Comparison of ENCODE assay signal across 29 cellular contexts in the genomic region with DNA sequence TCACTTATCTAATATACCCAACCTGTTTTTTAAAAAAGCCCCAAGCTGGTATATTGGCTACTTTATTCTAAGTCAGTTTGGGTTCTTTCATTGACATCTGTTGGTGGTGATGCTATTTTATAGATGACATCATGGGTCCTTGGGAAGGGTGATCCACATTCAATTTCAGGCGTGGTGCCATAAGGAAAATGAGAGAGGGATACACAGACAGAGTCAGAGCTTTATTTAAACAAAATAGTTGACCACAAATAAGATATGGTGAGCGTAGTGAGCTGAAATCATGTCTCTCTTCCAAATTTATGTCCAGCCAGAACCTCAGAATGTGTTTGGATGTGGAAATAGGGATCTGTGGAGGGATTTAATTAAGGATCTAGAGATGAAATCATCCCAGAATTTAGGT.
"Had no signal": no experiment of that assay in that cellular context is flagged by ENCODE, and none has a peak within 500 bp of the region (broad histone marks: within the 10 kb centered on the region; RNA-seq: fewer than 3 reads in every experiment).

No MANE protein-coding gene starts in this region.

- DNase-seq: activated CD4-positive, alpha-beta memory T cell treated with anti-CD3 and anti-CD28 coated beads for 36 hours; activated CD4-positive, alpha-beta T cell treated with anti-CD3 and anti-CD28 coated beads, Interleukin-2, amount 10 ng/mL, durations not matched to agents 7 days and 5 days; activated CD4-positive, CD25-positive, alpha-beta regulatory T cell; activated CD8-positive, alpha-beta memory T cell treated with anti-CD3 and anti-CD28 coated beads for 24 hours; activated effector memory CD4-positive, alpha-beta T cell treated with anti-CD3 and anti-CD28 coated beads, Interleukin-2, amount 50 U/mL, for 16 hours; activated naive CD4-positive, alpha-beta T cell treated with anti-CD3 and anti-CD28 coated beads for 36 hours; activated T-cell treated with anti-CD3 and anti-CD28 coated beads, Interleukin-2, amount 50 U/mL, for 4 hours; body of pancreas; central memory CD4-positive, alpha-beta T cell; KBM-7; NCI-H1048; NCI-H1417; NCI-H1930; NCI-H2171; NCI-H2227 treated with DMSO at 0.1 percent for 48 hours; NCI-H446 treated with DMSO at 0.1 percent for 48 hours; NCI-H524 treated with DMSO at 0.1 percent for 48 hours; NCI-H774; NK-92 treated with Interleukin-12 subunit alpha and Interleukin-12 subunit beta, amount 100 ng/mL, for 24 hours; OCI-M1; RPMI8226; T-cell; T-helper 2 cell had no signal

- H3K27me3 Mint-ChIP-seq: activated CD4-positive, alpha-beta memory T cell treated with anti-CD3 and anti-CD28 coated beads for 36 hours; activated CD4-positive, alpha-beta T cell treated with anti-CD3 and anti-CD28 coated beads, Interleukin-2, amount 10 ng/mL, durations not matched to agents 7 days and 5 days; T-cell had no signal

- H3K9me3 ChIP-seq: body of pancreas had no signal

- H3K4me1 ChIP-seq: body of pancreas had no signal

- H3K36me3 Mint-ChIP-seq: activated CD4-positive, alpha-beta memory T cell treated with anti-CD3 and anti-CD28 coated beads for 36 hours; activated naive CD8-positive, alpha-beta T cell; T-cell had no signal

- FAIRE-seq: bronchial epithelial cell had no signal

- H3K4me3 Mint-ChIP-seq: activated CD4-positive, alpha-beta memory T cell treated with anti-CD3 and anti-CD28 coated beads for 36 hours; activated CD4-positive, alpha-beta T cell treated with anti-CD3 and anti-CD28 coated beads, Interleukin-2, amount 10 ng/mL, durations not matched to agents 7 days and 5 days; activated naive CD4-positive, alpha-beta T cell treated with anti-CD3 and anti-CD28 coated beads for 36 hours; activated naive CD8-positive, alpha-beta T cell; activated T-cell treated with anti-CD3 and anti-CD28 coated beads, Interleukin-2, amount 50 U/mL, for 4 hours; T-cell had no signal

- H3K27ac Mint-ChIP-seq: activated CD4-positive, alpha-beta memory T cell treated with anti-CD3 and anti-CD28 coated beads for 36 hours; activated CD4-positive, alpha-beta T cell treated with anti-CD3 and anti-CD28 coated beads, Interleukin-2, amount 10 ng/mL, durations not matched to agents 7 days and 5 days; activated naive CD4-positive, alpha-beta T cell treated with anti-CD3 and anti-CD28 coated beads for 36 hours; activated naive CD8-positive, alpha-beta T cell; T-cell had no signal

- H3K4me3 ChIP-seq: body of pancreas, SK-N-MC had no signal

- H3K4me1 Mint-ChIP-seq: activated CD4-positive, alpha-beta T cell treated with anti-CD3 and anti-CD28 coated beads, Interleukin-2, amount 10 ng/mL, durations not matched to agents 7 days and 5 days; T-cell had no signal

- H3K9me3 Mint-ChIP-seq: activated CD4-positive, alpha-beta memory T cell treated with anti-CD3 and anti-CD28 coated beads for 36 hours; activated CD4-positive, alpha-beta T cell treated with anti-CD3 and anti-CD28 coated beads, Interleukin-2, amount 10 ng/mL, durations not matched to agents 7 days and 5 days; activated naive CD4-positive, alpha-beta T cell treated with anti-CD3 and anti-CD28 coated beads for 36 hours; activated T-cell treated with anti-CD3 and anti-CD28 coated beads, Interleukin-2, amount 50 U/mL, for 4 hours had no signal

- H3K27me3 ChIP-seq: body of pancreas had no signal

- H3K27ac ChIP-seq: body of pancreas, SK-N-MC, VCaP had no signal

- ATAC-seq: activated T-cell treated with anti-CD3 and anti-CD28 coated beads, Interleukin-2, amount 50 U/mL, for 4 hours; body of pancreas; Panc1; Right ventricle myocardium inferior; T-cell had no signal
